In the genomic region with DNA sequence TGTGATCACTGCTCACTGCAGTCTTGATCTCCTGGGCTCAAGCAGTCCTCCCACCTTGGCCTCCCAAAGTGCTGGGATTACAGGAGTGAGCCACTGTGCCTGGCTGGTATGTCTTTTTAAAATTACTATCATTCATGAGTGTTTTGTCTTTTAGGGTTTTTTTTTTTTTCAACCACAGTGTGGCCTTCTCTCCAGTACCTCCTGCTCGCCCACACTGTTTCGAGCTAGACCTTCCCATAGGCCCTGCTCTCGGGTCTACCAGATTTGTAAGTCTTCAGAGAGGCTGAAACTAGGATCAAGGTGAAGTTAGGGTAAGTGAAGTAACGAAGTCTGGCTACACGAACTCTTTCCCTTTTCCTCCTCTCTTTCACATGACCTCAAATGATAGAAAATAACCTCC, we compare ENCODE assay signal across 14 cellular contexts. TPM values are rescaled to one million over a fixed set of nuclear protein-coding genes. Genes with fewer than 3 reads are reported as not detected.
DNase-seq lines count a peak whose midpoint lies in the region; ATAC-seq and TF ChIP-seq lines count a peak whose summit lies in the region.
"Had no signal": no experiment of that assay in that cellular context is flagged by ENCODE, and none has a peak within 500 bp of the region (broad histone marks: within the 10 kb centered on the region; RNA-seq: fewer than 3 reads in every experiment).

No MANE protein-coding gene starts in this region.

- no peak for DNase-seq in CD4-positive, alpha-beta T cell
- DNase-seq in osteoblast (ENCODE audit: insufficient read length, low spot score, missing footprints), result no peak
- DNase-seq in HCEC 1CT, result no peak
- no peak for DNase-seq in NCI-H1694 (lab: John Stamatoyannopoulos, UW)
- DNase-seq in HK-2 (ENCODE audit: unreplicated experiment), result no peak
- DNase-seq: glutamatergic neuron, KG1, NCI-H524, substantia nigra had no signal

- H3K27ac Mint-ChIP-seq in CD4-positive, alpha-beta T cell, result peak overlapping the region; percentile 87
- H3K27ac Mint-ChIP-seq in IgD-negative memory B cell, result peak overlapping the region; percentile 93 to 98 (median 94)
- peak overlapping the region; percentile 95 for H3K27ac Mint-ChIP-seq in activated naive CD4-positive, alpha-beta T cell treated with anti-CD3 and anti-CD28 coated beads, Interleukin-2, amount 50 U/mL, for 24 hours

- no peaks in the 10 kb centered on the region for H3K27me3 Mint-ChIP-seq in CD4-positive, alpha-beta T cell
- H3K27me3 Mint-ChIP-seq in IgD-negative memory B cell, result no peaks in the 10 kb centered on the region
- no peaks in the 10 kb centered on the region for H3K27me3 Mint-ChIP-seq in activated naive CD4-positive, alpha-beta T cell treated with anti-CD3 and anti-CD28 coated beads, Interleukin-2, amount 50 U/mL, for 24 hours

- H3K4me2 ChIP-seq in osteoblast (ENCODE audit: insufficient read depth, low read length), result no peak overlapping the region

- no peaks in the 10 kb centered on the region for H3K9me3 Mint-ChIP-seq in CD4-positive, alpha-beta T cell
- H3K9me3 Mint-ChIP-seq in IgD-negative memory B cell, result no peaks in the 10 kb centered on the region
- H3K9me3 Mint-ChIP-seq in activated naive CD4-positive, alpha-beta T cell treated with anti-CD3 and anti-CD28 coated beads, Interleukin-2, amount 50 U/mL, for 24 hours, result no peaks in the 10 kb centered on the region

- no peaks in the 10 kb centered on the region for H4K20me1 ChIP-seq in osteoblast (ENCODE audit: insufficient read depth, low read length)

- H3K4me3 ChIP-seq in osteoblast (ENCODE audit: insufficient read depth, low read length), result no peak overlapping the region

- peaks cover 46% of the 10 kb centered on the region for H3K36me3 Mint-ChIP-seq in CD4-positive, alpha-beta T cell (ENCODE audit: low read depth)
- H3K36me3 Mint-ChIP-seq in IgD-negative memory B cell, result peaks cover 17% of the 10 kb centered on the region
- H3K36me3 Mint-ChIP-seq in activated naive CD4-positive, alpha-beta T cell treated with anti-CD3 and anti-CD28 coated beads, Interleukin-2, amount 50 U/mL, for 24 hours, result peaks cover 12% of the 10 kb centered on the region

- H3K36me3 ChIP-seq in osteoblast (ENCODE audit: insufficient read depth, low read length), result no peaks in the 10 kb centered on the region

- H3K27me3 ChIP-seq in CD4-positive, alpha-beta T cell (ENCODE audit: control insufficient read depth, insufficient read depth, low read length), result no peaks in the 10 kb centered on the region
- H3K27me3 ChIP-seq in osteoblast (ENCODE audit: insufficient read depth, low read length), result no peaks in the 10 kb centered on the region

- H2AFZ ChIP-seq in osteoblast (ENCODE audit: low read length), result peak overlapping the region; percentile 54

- peaks cover 19% of the 10 kb centered on the region for H3K4me1 ChIP-seq in osteoblast (ENCODE audit: insufficient read depth, low read length)

- peak overlapping the region; percentile 97 for H3K4me3 Mint-ChIP-seq in CD4-positive, alpha-beta T cell
- peak overlapping the region; percentile 91 to 97 (median 94) for H3K4me3 Mint-ChIP-seq in IgD-negative memory B cell
- H3K4me3 Mint-ChIP-seq in activated naive CD4-positive, alpha-beta T cell treated with anti-CD3 and anti-CD28 coated beads, Interleukin-2, amount 50 U/mL, for 24 hours, result peak overlapping the region; percentile 96

- CTCF ChIA-PET in CD4-positive, alpha-beta T cell (lab: Charles Lee), result interaction anchor here (0.8 to 10.7 kb wide), 3 partner anchors 19 to 105 kb away, joined by 3 to 52 read pairs (median 4); partner anchors contain the start of gene POU6F1

- no peaks in the 10 kb centered on the region for H3K79me2 ChIP-seq in osteoblast (ENCODE audit: insufficient read depth, low read length)

- H3K4me1 Mint-ChIP-seq in CD4-positive, alpha-beta T cell (ENCODE audit: low read depth), result peaks cover 86% of the 10 kb centered on the region
- H3K4me1 Mint-ChIP-seq in IgD-negative memory B cell, result peaks cover 63 to 68% (median 66%) of the 10 kb centered on the region in 3 donors
- peaks cover 93% of the 10 kb centered on the region for H3K4me1 Mint-ChIP-seq in activated naive CD4-positive, alpha-beta T cell treated with anti-CD3 and anti-CD28 coated beads, Interleukin-2, amount 50 U/mL, for 24 hours

- peak overlapping the region; percentile 92 for H3K27ac ChIP-seq in CD4-positive, alpha-beta T cell (ENCODE audit: low read depth, low read length)
- H3K27ac ChIP-seq in osteoblast (ENCODE audit: low read depth, low read length), result no peak overlapping the region

- intact Hi-C loops in CD4-positive, alpha-beta T cell (cut with DNase I, micrococcal nuclease), result no loop called here

- TF ChIP-seq CTCF in CD4-positive, alpha-beta T cell (IDR thresholded peaks at IDR 0.05), result no peak
- no peak for TF ChIP-seq CTCF in osteoblast (IDR thresholded peaks at IDR 0.05; ENCODE audit: extremely low read depth, low read depth, low read length)

- POLR2A ChIA-PET in CD4-positive, alpha-beta T cell (lab: Charles Lee), result interaction anchor here (1.2 to 8.8 kb wide), 7 partner anchors 13 to 239 kb away, joined by 3 to 82 read pairs (median 11); partner anchors contain the start of genes CSRNP2, DAZAP2 and POU6F1

- no peaks in the 10 kb centered on the region for H3K9me3 ChIP-seq in CD4-positive, alpha-beta T cell (ENCODE audit: control insufficient read depth, low read length)
- H3K9me3 ChIP-seq in osteoblast (ENCODE audit: low read depth, low read length), result no peaks in the 10 kb centered on the region

- ATAC-seq in CD4-positive, alpha-beta T cell (ENCODE audit: poor library complexity), result no peak
- no peak for ATAC-seq in HG03342 (IDR thresholded peaks at IDR 0.05; ENCODE audit: unreplicated experiment)

RNA-seq across cellular contexts. Expression of gene BIN2, which starts 1.5 kb away (rescaled TPM):
- total RNA-seq in CD4-positive, alpha-beta T cell, result 100 to 1,000 TPM; 127 to 138 TPM
- 93.8 TPM for polyA plus RNA-seq in IgD-negative memory B cell
- total RNA-seq in osteoblast, result under 0.01 TPM in 1 of 2 replicates, not detected in the other
- total RNA-seq: lung microvascular endothelial cell had no signal

RNA-seq across cellular contexts. Expression of gene CELA1, which starts 24.0 kb away (rescaled TPM):
- total RNA-seq in CD4-positive, alpha-beta T cell, result 1 to 10 TPM in 1 of 2 experiments, under 1 TPM in 1; 0.85 to 1.2 TPM
- polyA plus RNA-seq in IgD-negative memory B cell, result 0.58 TPM
- not detected in 2 replicates for total RNA-seq in osteoblast
- total RNA-seq: lung microvascular endothelial cell, skeletal muscle tissue had no signal

RNA-seq across cellular contexts. Expression of gene SMAGP, which starts 52.2 kb away (rescaled TPM):
- total RNA-seq in CD4-positive, alpha-beta T cell, result 1 to 10 TPM; 2.5 to 3.0 TPM
- 82.1 TPM for polyA plus RNA-seq in IgD-negative memory B cell
- total RNA-seq in osteoblast, result 9.8 and 13.6 TPM in 2 replicates

Comparison
In these comparisons a context has a peak if more than half of its experiments do, and no peak if none do; other contexts are left out.
1. RNA of gene BIN2, which starts 1.5 kb away (total RNA-seq): 127 to 138 TPM in CD4-positive, alpha-beta T cell; under 0.01 TPM in osteoblast; every median in the first group is over 100 times any median in the second.
2. Peak in every context shown above with its lines, with median percentiles within 50 percentile points of each other: H3K27ac Mint-ChIP-seq and H3K4me3 Mint-ChIP-seq.